7 cellular contexts compared by ENCODE assay signal in genomic region chr22:37167176-37167980, GRCh38. TPM values are rescaled to one million over a fixed set of nuclear protein-coding genes. Genes with fewer than 3 reads are reported as not detected.
DNase-seq lines count a peak whose midpoint lies in the region; ATAC-seq and TF ChIP-seq lines count a peak whose summit lies in the region.
"Had no signal": no experiment of that assay in that cellular context is flagged by ENCODE, and none has a peak within 500 bp of the region (broad histone marks: within the 10 kb centered on the region; RNA-seq: fewer than 3 reads in every experiment).

No MANE protein-coding gene starts in this region.

- no peak overlapping the region for H3K4me3 ChIP-seq in PC-3 (ENCODE audit: low read length)
- H3K4me3 ChIP-seq in colonic mucosa, result peak overlapping the region; percentile 12

- H3K36me3 Mint-ChIP-seq in endothelial cell (ENCODE audit: low read depth, unreplicated experiment), result no peaks in the 10 kb centered on the region

- H3K4me1 ChIP-seq in PC-3 (ENCODE audit: insufficient read depth, low read length), result peaks cover 11% of the 10 kb centered on the region
- peaks cover 5% of the 10 kb centered on the region for H3K4me1 ChIP-seq in colonic mucosa

- H3K27ac Mint-ChIP-seq in endothelial cell (ENCODE audit: unreplicated experiment), result no peak overlapping the region

- DNase-seq in PC-3 (no peak), colonic mucosa (peak; percentile 77), sciatic nerve (ENCODE audit: low spot score) (peak; percentile 53), CD1c-positive myeloid dendritic cell (ENCODE audit: extremely low spot score) (no peak), endothelial cell (ENCODE audit: low spot score) (no peak)

- peak overlapping the region; percentile 51 for H3K4me2 ChIP-seq in PC-3 (ENCODE audit: low read length)

- H3K9me3 ChIP-seq in PC-3 (ENCODE audit: low read length), result no peaks in the 10 kb centered on the region
- no peaks in the 10 kb centered on the region for H3K9me3 ChIP-seq in colonic mucosa

- CTCF ChIA-PET in PC-3 (lab: Charles Lee), result no interaction called here

- no peak overlapping the region for H3K4me3 Mint-ChIP-seq in endothelial cell (ENCODE audit: unreplicated experiment)

- no peak overlapping the region for H2AFZ ChIP-seq in PC-3 (ENCODE audit: low read length)

- intact Hi-C loops in PC-3 (cut with micrococcal nuclease), result no loop called here
- intact Hi-C loops in colonic mucosa (cut with DNase I), result loop anchor here (5.0 to 10.0 kb wide), 2 partner anchors 90 to 97 kb away; no protein-coding TSS in a partner anchor
- intact Hi-C loops in sciatic nerve (cut with DNase I), result no loop called here

- H4K20me1 ChIP-seq in PC-3 (ENCODE audit: low read length), result no peaks in the 10 kb centered on the region

- H3K27ac ChIP-seq in PC-3 (ENCODE audit: low read length) (no peak overlapping the region), colonic mucosa (peak overlapping the region; percentile 64)
- H3K27ac ChIP-seq: RWPE1 had no signal

- H3K36me3 ChIP-seq in PC-3 (ENCODE audit: low read depth, low read length), result no peaks in the 10 kb centered on the region
- no peaks in the 10 kb centered on the region for H3K36me3 ChIP-seq in colonic mucosa

- peaks cover 5% of the 10 kb centered on the region for H3K27me3 Mint-ChIP-seq in endothelial cell (ENCODE audit: unreplicated experiment)

- no peaks in the 10 kb centered on the region for H3K79me2 ChIP-seq in PC-3 (ENCODE audit: low read length)

- no peak for TF ChIP-seq CTCF in PC-3 (conservative IDR thresholded peaks at IDR 0.05; ENCODE audit: low read depth, low read length)
- no peak for TF ChIP-seq CTCF in colonic mucosa (IDR thresholded peaks at IDR 0.05)
- no peak for TF ChIP-seq CTCF in endothelial cell (IDR thresholded peaks at IDR 0.05; ENCODE audit: unreplicated experiment)

- H3K27me3 ChIP-seq in PC-3 (ENCODE audit: low read length), result no peaks in the 10 kb centered on the region
- H3K27me3 ChIP-seq in colonic mucosa, result no peaks in the 10 kb centered on the region

- H3K9me2 ChIP-seq in PC-3 (replicated peaks; ENCODE audit: low read length), result no peaks in the 10 kb centered on the region

- H3F3A ChIP-seq in PC-3 (ENCODE audit: low read length, unreplicated experiment), result no peaks in the 10 kb centered on the region

- no peaks in the 10 kb centered on the region for H3K4me1 Mint-ChIP-seq in endothelial cell (ENCODE audit: unreplicated experiment)

- no peak for ATAC-seq in PC-3
- ATAC-seq in sciatic nerve, result no peak
- ATAC-seq in HG02642 (IDR thresholded peaks at IDR 0.05; ENCODE audit: poor library complexity, unreplicated experiment), result no peak

- H3K9me3 Mint-ChIP-seq in endothelial cell (ENCODE audit: unreplicated experiment), result no peaks in the 10 kb centered on the region

- no TSS peak for BruUV-seq in PC-3 (replicated peaks; lab: Mats Ljungman, UMichigan)

- no peak overlapping the region for H3K9ac ChIP-seq in PC-3 (ENCODE audit: low read length)
- H3K9ac ChIP-seq in colonic mucosa (ENCODE audit: low read depth in 2 of 2, low read length in 2 of 2), result peak overlapping the region; percentile 45 to 78

- POLR2A ChIA-PET in PC-3 (lab: Charles Lee; ENCODE audit: unreplicated experiment), result no interaction called here

RNA-seq across cellular contexts. Expression of gene IL2RB, which starts 17.7 kb away (rescaled TPM):
- total RNA-seq in PC-3 (2014; rRNA removed) (not detected in 2 replicates), colonic mucosa (1 to 10 TPM; 2.0 to 2.7 TPM), sciatic nerve (3.7 TPM), endothelial cell (ENCODE audit: unreplicated experiment) (0.51 TPM)

RNA-seq across cellular contexts. Expression of gene C1QTNF6, which starts 20.7 kb away (rescaled TPM):
- total RNA-seq in PC-3 (2014; rRNA removed) (3.8 and 5.5 TPM in 2 replicates), colonic mucosa (10 to 100 TPM in 1 of 2 donors, 1 to 10 TPM in 1; 9.3 to 16.7 TPM), sciatic nerve (7.8 TPM), endothelial cell (ENCODE audit: unreplicated experiment) (32.7 TPM)

RNA-seq across cellular contexts. Expression of gene SSTR3, which starts 44.9 kb away (rescaled TPM):
- total RNA-seq in PC-3 (2014; rRNA removed), result 0.55 TPM in 1 of 2 replicates, not detected in the other
- total RNA-seq in colonic mucosa, result under 1 TPM in 1 of 2 donors, not detected in 1; 0.12 TPM
- total RNA-seq in sciatic nerve, result not detected
- total RNA-seq in endothelial cell (ENCODE audit: unreplicated experiment), result 0.13 TPM

RNA-seq across cellular contexts. Expression of gene TMPRSS6, which starts 57.9 kb away (rescaled TPM):
- total RNA-seq in PC-3 (2014; rRNA removed), result 0.04 TPM in 1 of 2 replicates, not detected in the other
- total RNA-seq in colonic mucosa, result 1 to 10 TPM in 1 of 2 donors, under 1 TPM in 1; 0.10 to 1.5 TPM
- not detected for total RNA-seq in sciatic nerve
- total RNA-seq in endothelial cell (ENCODE audit: unreplicated experiment), result not detected

Comparison
In these comparisons a context has a peak if more than half of its experiments do, and no peak if none do; other contexts are left out.
1. DNase-seq: peak in colonic mucosa (single experiment) and sciatic nerve (single experiment); none in PC-3 (single experiment), CD1c-positive myeloid dendritic cell (single experiment) and endothelial cell (single experiment).